In genomic region chr2:173161516-173161915, GRCh38 we compare ENCODE assay signal across 22 cellular contexts.
DNase-seq lines count a peak whose midpoint lies in the region; ATAC-seq and TF ChIP-seq lines count a peak whose summit lies in the region.
"Had no signal": no experiment of that assay in that cellular context is flagged by ENCODE, and none has a peak within 500 bp of the region (broad histone marks: within the 10 kb centered on the region; RNA-seq: fewer than 3 reads in every experiment).

No MANE protein-coding gene starts in this region.

- no peaks in the 10 kb centered on the region; the same call in 1 of the 2 replicates for H3K9me3 Mint-ChIP-seq in HFFc6
- H3K9me3 Mint-ChIP-seq: CD8-positive, alpha-beta T cell had no signal

- H3K4me2 ChIP-seq in mammary epithelial cell (ENCODE audit: insufficient read depth, low read depth, low read length) = peak overlapping the region; percentile 35
- H3K4me2 ChIP-seq in smooth muscle cell = peak overlapping the region; percentile 68

- H3K4me1 ChIP-seq in mammary epithelial cell (ENCODE audit: insufficient read depth, low read length) = peaks cover 32% of the 10 kb centered on the region
- peaks cover 0 to 31% (median 11%) of the 10 kb centered on the region in 4 donors for H3K4me1 ChIP-seq in right lobe of liver
- peaks cover 10% of the 10 kb centered on the region for H3K4me1 ChIP-seq in smooth muscle cell (ENCODE audit: low read depth)
- H3K4me1 ChIP-seq: BE2C had no signal

- no peak overlapping the region for H2AFZ ChIP-seq in mammary epithelial cell (ENCODE audit: low read depth, low read length)
- H2AFZ ChIP-seq in smooth muscle cell (ENCODE audit: low read depth) = no peak overlapping the region

- H3F3A ChIP-seq in smooth muscle cell (ENCODE audit: low read depth) = peaks cover 23% of the 10 kb centered on the region

- H3K9me3 ChIP-seq in mammary epithelial cell (replicated peaks; ENCODE audit: insufficient read depth, low read length) (no peaks in the 10 kb centered on the region), right lobe of liver (no peaks in the 10 kb centered on the region), smooth muscle cell (replicated peaks; ENCODE audit: low read depth) (no peaks in the 10 kb centered on the region)
- H3K9me3 ChIP-seq: BE2C, SJSA1 had no signal

- peak overlapping the region; percentile 82 for H3K27ac ChIP-seq in mammary epithelial cell (ENCODE audit: insufficient read depth, low read depth, low read length)
- H3K27ac ChIP-seq in right lobe of liver = peak overlapping the region in 1 of 3 donors; percentile 64
- H3K27ac ChIP-seq in smooth muscle cell (ENCODE audit: low read depth) = peak overlapping the region; percentile 77
- H3K27ac ChIP-seq: SJSA1 had no signal

- TF ChIP-seq CTCF in HFFc6 (IDR thresholded peaks at IDR 0.05) (no peak), mammary epithelial cell (conservative IDR thresholded peaks at IDR 0.05 in 1 of 2, IDR thresholded peaks at IDR 0.05 in 1 of 2; ENCODE audit: extremely low read depth in 1 of 2, insufficient read depth in 1 of 2, low read depth in 1 of 2, low read length in 2 of 2) (no peak), right lobe of liver (IDR thresholded peaks at IDR 0.05) (no peak), smooth muscle cell (IDR thresholded peaks at IDR 0.05; ENCODE audit: borderline replicate concordance, insufficient read depth, poor library complexity, severe bottlenecking) (no peak)

- 90% methylated on average over 6 of the region's 6 CpGs for WGBS in mammary epithelial cell (ENCODE audit: low coverage, missing lambda C conversion rate)
- WGBS in right lobe of liver (ENCODE audit: insufficient coverage, low coverage, low lambda C conversion rate, missing lambda C conversion rate) = 68% methylated on average over 6 of the region's 6 CpGs
- 92% methylated on average over 6 of the region's 6 CpGs for WGBS in smooth muscle cell (ENCODE audit: low lambda C conversion rate)

- H3K36me3 ChIP-seq in mammary epithelial cell (ENCODE audit: insufficient read depth, low read length) = no peaks in the 10 kb centered on the region
- no peaks in the 10 kb centered on the region for H3K36me3 ChIP-seq in right lobe of liver
- no peaks in the 10 kb centered on the region for H3K36me3 ChIP-seq in smooth muscle cell (ENCODE audit: low read depth)
- H3K36me3 ChIP-seq: BE2C, left lung had no signal

- BruUV-seq in mammary epithelial cell (replicated peaks; lab: Mats Ljungman, UMichigan) = no TSS peak

- H3K9ac ChIP-seq in mammary epithelial cell (ENCODE audit: insufficient read depth, low read length) (no peak overlapping the region), smooth muscle cell (ENCODE audit: low read depth) (no peak overlapping the region)

- H3K27me3 ChIP-seq in mammary epithelial cell (ENCODE audit: insufficient read depth, low read length) (no peaks in the 10 kb centered on the region), right lobe of liver (no peaks in the 10 kb centered on the region), smooth muscle cell (ENCODE audit: low read depth) (no peaks in the 10 kb centered on the region)
- H3K27me3 ChIP-seq: BE2C, left lung, SJSA1 had no signal

- 0 out of 2 replicates have a peak overlapping the region, but pooled peaks have one; percentile 88 for H3K27ac Mint-ChIP-seq in HFFc6
- H3K27ac Mint-ChIP-seq: activated CD4-positive, alpha-beta T cell treated with anti-CD3 and anti-CD28 coated beads, Interleukin-2, amount 10 ng/mL, durations not matched to agents 24 days and 14 days; activated naive CD4-positive, alpha-beta T cell treated with anti-CD3 and anti-CD28 coated beads, Interleukin-2, amount 50 U/mL, for 72 hours; CD8-positive, alpha-beta T cell; IgD-negative memory B cell; stimulated activated naive B cell treated with anti-CD40 and anti-IgM and Interleukin-4, amounts not matched to agents 10 μg/mL and 1 μg/mL and 100 μg/mL, for 72 hours had no signal

- peaks cover 32% of the 10 kb centered on the region for H3K36me3 Mint-ChIP-seq in HFFc6 (ENCODE audit: low read depth)
- H3K36me3 Mint-ChIP-seq: CD8-positive, alpha-beta T cell had no signal

- no peak overlapping the region for H3K4me3 Mint-ChIP-seq in HFFc6
- H3K4me3 Mint-ChIP-seq: activated CD4-positive, alpha-beta T cell treated with anti-CD3 and anti-CD28 coated beads, Interleukin-2, amount 10 ng/mL, durations not matched to agents 24 days and 14 days; CD8-positive, alpha-beta T cell; IgD-negative memory B cell; natural killer cell treated with Interleukin-12 subunit alpha and Interleukin-12 subunit beta and Interleukin-15 and Interleukin-18, amount 100 ng/mL, for 72 hours; stimulated activated naive B cell treated with anti-CD40 and anti-IgM and Interleukin-4, amounts not matched to agents 10 μg/mL and 1 μg/mL and 100 μg/mL, for 72 hours had no signal

- peaks cover 72% of the 10 kb centered on the region for H3K79me2 ChIP-seq in mammary epithelial cell (ENCODE audit: insufficient read depth, low read length)
- peaks cover 5% of the 10 kb centered on the region for H3K79me2 ChIP-seq in smooth muscle cell (ENCODE audit: low read depth)

- DNase-seq in HFFc6 = no peak
- DNase-seq in mammary epithelial cell = no peak
- DNase-seq in right lobe of liver = no peak
- DNase-seq in smooth muscle cell (lab: John Stamatoyannopoulos, UW; ENCODE audit: unreplicated experiment) = no peak
- no peak for DNase-seq in activated T-cell treated with anti-CD3 and anti-CD28 coated beads, Interleukin-2, amount 50 U/mL, for 1 hour
- no peak for DNase-seq in NCI-H2029 (lab: John Stamatoyannopoulos, UW)
- DNase-seq: activated CD4-positive, alpha-beta T cell treated with anti-CD3 and anti-CD28 coated beads, Interleukin-2, amount 10 ng/mL, durations not matched to agents 24 days and 14 days; activated CD8-positive, alpha-beta memory T cell treated with anti-CD3 and anti-CD28 coated beads for 24 hours; activated T-cell treated with anti-CD3 and anti-CD28 coated beads for 4 hours; BE2C; CD8-positive, alpha-beta T cell; EL; left lung; NCI-H82; occipital lobe; stimulated activated naive B cell treated with anti-CD40 and anti-IgM and Interleukin-4, amounts not matched to agents 10 μg/mL and 1 μg/mL and 100 μg/mL, for 72 hours; T1000 had no signal

- H4K20me1 ChIP-seq in mammary epithelial cell (ENCODE audit: insufficient read depth, low read length) = no peaks in the 10 kb centered on the region
- no peaks in the 10 kb centered on the region for H4K20me1 ChIP-seq in smooth muscle cell (ENCODE audit: low read depth)

- TF ChIP-seq POLR2A in right lobe of liver (IDR thresholded peaks at IDR 0.05) = no peak

- in situ Hi-C loops in mammary epithelial cell (cut with MboI; ENCODE audit: low sequenced_read_pairs in 2 of 2) = no loop called here

- intact Hi-C loops in mammary epithelial cell (cut with micrococcal nuclease) (no loop called here), right lobe of liver (cut with DNase I) (no loop called here)

- ATAC-seq in right lobe of liver (peak; percentile 23 to 49 (median 42)), HG03039 (IDR thresholded peaks at IDR 0.05; ENCODE audit: unreplicated experiment) (no peak)
- ATAC-seq: activated naive CD4-positive, alpha-beta T cell treated with anti-CD3 and anti-CD28 coated beads, Interleukin-2, amount 50 U/mL, for 72 hours; CD8-positive, alpha-beta T cell; left lung; natural killer cell treated with Interleukin-12 subunit alpha and Interleukin-12 subunit beta and Interleukin-15 and Interleukin-18, amount 100 ng/mL, for 72 hours; stimulated activated naive B cell treated with anti-CD40 and anti-IgM and Interleukin-4, amounts not matched to agents 10 μg/mL and 1 μg/mL and 100 μg/mL, for 72 hours had no signal

- dilution Hi-C loops in mammary epithelial cell (cut with HindIII; ENCODE audit: low sequenced_read_pairs) = no loop called here

- H3K4me3 ChIP-seq in mammary epithelial cell (replicated peaks in 1 of 3; ENCODE audit: insufficient read depth in 1 of 3, low read depth in 2 of 3, low read length in 3 of 3) (no peak overlapping the region), right lobe of liver (no peak overlapping the region), smooth muscle cell (no peak overlapping the region)
- H3K4me3 ChIP-seq: left lung, SJSA1 had no signal

- CTCF ChIA-PET in mammary epithelial cell (lab: Charles Lee; ENCODE audit: low non-redundant PET) = no interaction called here

- no peaks in the 10 kb centered on the region; the same call in 1 of the 2 replicates for H3K27me3 Mint-ChIP-seq in HFFc6 (ENCODE audit: insufficient read depth)
- H3K27me3 Mint-ChIP-seq: IgD-negative memory B cell; natural killer cell treated with Interleukin-12 subunit alpha and Interleukin-12 subunit beta and Interleukin-15 and Interleukin-18, amount 100 ng/mL, for 72 hours; stimulated activated naive B cell treated with anti-CD40 and anti-IgM and Interleukin-4, amounts not matched to agents 10 μg/mL and 1 μg/mL and 100 μg/mL, for 72 hours had no signal

- H3K4me1 Mint-ChIP-seq in HFFc6 (ENCODE audit: low read depth) = peaks cover 69% of the 10 kb centered on the region
- H3K4me1 Mint-ChIP-seq: activated CD4-positive, alpha-beta T cell treated with anti-CD3 and anti-CD28 coated beads, Interleukin-2, amount 10 ng/mL, durations not matched to agents 24 days and 14 days; IgD-negative memory B cell had no signal
